Comparison of ENCODE assay signal across 8 cellular contexts in genomic region chr1:40630488-40631223, GRCh38. TPM values are rescaled to one million over a fixed set of nuclear protein-coding genes. Genes with fewer than 3 reads are reported as not detected.
A peak's percentile ranks its signal among the peaks of the same experiment; 100 is the strongest.
DNase-seq lines count a peak whose midpoint lies in the region; ATAC-seq, FAIRE-seq and TF ChIP-seq lines count a peak whose summit lies in the region.
"Had no signal": no experiment of that assay in that cellular context is flagged by ENCODE, and none has a peak within 500 bp of the region (broad histone marks: within the 10 kb centered on the region; RNA-seq: fewer than 3 reads in every experiment).

No MANE protein-coding gene starts in this region.

- no peaks in the 10 kb centered on the region for H3K27me3 Mint-ChIP-seq in activated naive CD4-positive, alpha-beta T cell treated with anti-CD3 and anti-CD28 coated beads for 36 hours (ENCODE audit: low read depth)

- peaks cover 25% of the 10 kb centered on the region for H3K4me1 Mint-ChIP-seq in activated naive CD4-positive, alpha-beta T cell treated with anti-CD3 and anti-CD28 coated beads for 36 hours (ENCODE audit: low read depth)

- H3K4me3 Mint-ChIP-seq in activated naive CD4-positive, alpha-beta T cell treated with anti-CD3 and anti-CD28 coated beads for 36 hours = no peak overlapping the region

- H3K27ac ChIP-seq in Karpas-422 (ENCODE audit: low read length) (no peak overlapping the region), keratinocyte (ENCODE audit: control insufficient read depth, insufficient read depth, low read length) (no peak overlapping the region)

- no peak overlapping the region for H3K4me2 ChIP-seq in Karpas-422 (ENCODE audit: low read depth, low read length, poor library complexity, severe bottlenecking)
- no peak overlapping the region for H3K4me2 ChIP-seq in keratinocyte (ENCODE audit: control insufficient read depth, extremely low read depth, insufficient read depth, low read depth, low read length)

- H3K36me3 ChIP-seq in Karpas-422 (ENCODE audit: insufficient read depth, low read length) (no peaks in the 10 kb centered on the region), keratinocyte (ENCODE audit: control insufficient read depth in 2 of 2, extremely low read depth in 1 of 2, insufficient read depth in 2 of 2, low read length in 2 of 2) (no peaks in the 10 kb centered on the region)

- dilution Hi-C loops in keratinocyte (cut with MboI; ENCODE audit: extremely low pct_ligation_motif_present, low sequenced_read_pairs) = no loop called here

- H4K20me1 ChIP-seq in Karpas-422 (ENCODE audit: insufficient read depth, low read depth, low read length) (no peaks in the 10 kb centered on the region), keratinocyte (ENCODE audit: control insufficient read depth, extremely low read depth, insufficient read depth, low read length) (no peaks in the 10 kb centered on the region)

- H3K9me1 ChIP-seq in keratinocyte (ENCODE audit: control insufficient read depth, extremely low read depth, insufficient read depth, low read length) = no peaks in the 10 kb centered on the region

- H3K9ac ChIP-seq in Karpas-422 (ENCODE audit: low read length) = no peak overlapping the region
- H3K9ac ChIP-seq in keratinocyte (ENCODE audit: control insufficient read depth, extremely low read depth, insufficient read depth, low read length) = no peak overlapping the region

- H2AFZ ChIP-seq in Karpas-422 (ENCODE audit: low read length) (no peak overlapping the region), keratinocyte (ENCODE audit: control insufficient read depth, low read length) (no peak overlapping the region)

- intact Hi-C loops in activated naive CD4-positive, alpha-beta T cell treated with anti-CD3 and anti-CD28 coated beads for 36 hours (cut with micrococcal nuclease) = no loop called here

- H3K27me3 ChIP-seq in Karpas-422 (ENCODE audit: low read length) (no peaks in the 10 kb centered on the region), keratinocyte (ENCODE audit: control insufficient read depth, extremely low read depth, insufficient read depth, low read length) (no peaks in the 10 kb centered on the region)

- DNase-seq in EH (ENCODE audit: low read depth) (peak; percentile 35), Karpas-422 (peak; percentile 83), keratinocyte (ENCODE audit: low read depth, low spot score) (no peak), occipital lobe (lab: John Stamatoyannopoulos, UW) (no peak), NOMO-1 (lab: John Stamatoyannopoulos, UW; ENCODE audit: unreplicated experiment in 2 of 2) (no peak)
- DNase-seq in activated naive CD4-positive, alpha-beta T cell treated with anti-CD3 and anti-CD28 coated beads for 36 hours = peak; percentile 51
- DNase-seq: natural killer cell had no signal

- no peaks in the 10 kb centered on the region for H3K9me3 ChIP-seq in Karpas-422 (ENCODE audit: low read length)
- no peaks in the 10 kb centered on the region for H3K9me3 ChIP-seq in keratinocyte (ENCODE audit: control insufficient read depth, low read depth, low read length)

- FAIRE-seq in keratinocyte (lab: Jason Lieb, UNC) = no peak

- H3K4me3 ChIP-seq in Karpas-422 (ENCODE audit: low read length) (no peak overlapping the region), keratinocyte (ENCODE audit: control insufficient read depth in 2 of 3, extremely low read depth in 1 of 3, insufficient read depth in 2 of 3, low read depth in 1 of 3, low read length in 3 of 3) (no peak overlapping the region)

- H3K9me2 ChIP-seq in Karpas-422 (replicated peaks; ENCODE audit: insufficient read depth, low read length) = no peaks in the 10 kb centered on the region

- H3K36me3 Mint-ChIP-seq in activated naive CD4-positive, alpha-beta T cell treated with anti-CD3 and anti-CD28 coated beads for 36 hours (ENCODE audit: low read depth) = peaks cover 2% of the 10 kb centered on the region
- H3K36me3 Mint-ChIP-seq: natural killer cell had no signal

- H3K9me3 Mint-ChIP-seq in activated naive CD4-positive, alpha-beta T cell treated with anti-CD3 and anti-CD28 coated beads for 36 hours = no peaks in the 10 kb centered on the region
- H3K9me3 Mint-ChIP-seq: natural killer cell had no signal

- H3K4me1 ChIP-seq in Karpas-422 (ENCODE audit: low read length) = peaks cover 12% of the 10 kb centered on the region
- peaks cover 33% of the 10 kb centered on the region for H3K4me1 ChIP-seq in keratinocyte (ENCODE audit: control insufficient read depth, extremely low read depth, insufficient read depth, low read length)

- no peak for ATAC-seq in HG03280 (IDR thresholded peaks at IDR 0.05; ENCODE audit: unreplicated experiment)

- no peaks in the 10 kb centered on the region for H3K79me2 ChIP-seq in Karpas-422 (ENCODE audit: low read length)
- no peaks in the 10 kb centered on the region for H3K79me2 ChIP-seq in keratinocyte (ENCODE audit: control insufficient read depth, insufficient read depth, low read length)

- TF ChIP-seq CTCF in keratinocyte (optimal IDR thresholded peaks at IDR 0.05 in 1 of 3, IDR thresholded peaks at IDR 0.05 in 1 of 3, conservative IDR thresholded peaks at IDR 0.05 in 1 of 3; ENCODE audit: extremely low read depth in 1 of 3, insufficient read depth in 2 of 3, low read length in 3 of 3) = peak; percentile 53 to 81 (median 57)

- no peak overlapping the region for H3K27ac Mint-ChIP-seq in activated naive CD4-positive, alpha-beta T cell treated with anti-CD3 and anti-CD28 coated beads for 36 hours

- CTCF ChIA-PET in activated naive CD4-positive, alpha-beta T cell treated with anti-CD3 and anti-CD28 coated beads for 36 hours (lab: Charles Lee) = interaction anchor here (0.8 to 1.3 kb wide), 9 partner anchors 10 to 322 kb away, joined by 3 to 7 read pairs (median 3); no protein-coding TSS in a partner anchor

RNA-seq across cellular contexts. Expression of gene RIMS3, which starts 34.8 kb away (rescaled TPM):
- total RNA-seq in Karpas-422 (2014; rRNA removed; shearing (Covaris generic); ENCODE audit: low replicate concordance) = 4.2 and 5.5 TPM in 2 replicates
- 1 to 10 TPM; 3.6 to 3.7 TPM for total RNA-seq in activated naive CD4-positive, alpha-beta T cell treated with anti-CD3 and anti-CD28 coated beads for 36 hours
- 1.1 to 2.6 TPM (median 1.7 TPM) in 3 replicates for polyA plus RNA-seq in keratinocyte
- polyA plus RNA-seq in keratinocyte (2011; ENCODE audit: low read depth) = 0.66 TPM
- polyA plus RNA-seq in keratinocyte (2011; cell fraction: cytosol; rRNA removed) = 1.6 and 2.3 TPM in 2 replicates
- 5.2 and 6.7 TPM in 2 replicates for polyA plus RNA-seq in keratinocyte (2011; cell fraction: nucleus; rRNA removed)
- polyA plus RNA-seq in keratinocyte (2012; ENCODE audit: low replicate concordance) = 1.4 TPM in 2 replicates
- 2.7 to 4.5 TPM (median 4.3 TPM) in 3 replicates for polyA minus RNA-seq in keratinocyte
- polyA minus RNA-seq in keratinocyte (2011; cell fraction: cytosol; rRNA and poly(A)+ RNA removed) = 2.5 TPM
- 2.5 and 4.0 TPM in 2 replicates for polyA minus RNA-seq in keratinocyte (2011; cell fraction: nucleus; rRNA and poly(A)+ RNA removed)
- 24.6 TPM for total RNA-seq in occipital lobe

Comparison
In these comparisons a context has a peak if more than half of its experiments do, and no peak if none do; other contexts are left out.
1. DNase-seq: peak in EH (single experiment), Karpas-422 (single experiment) and activated naive CD4-positive, alpha-beta T cell treated with anti-CD3 and anti-CD28 coated beads for 36 hours (single experiment); none in keratinocyte (single experiment), occipital lobe (single experiment) and NOMO-1 (0 of 2).